ENCODE assay signal across 8 cellular contexts in the genomic region with DNA sequence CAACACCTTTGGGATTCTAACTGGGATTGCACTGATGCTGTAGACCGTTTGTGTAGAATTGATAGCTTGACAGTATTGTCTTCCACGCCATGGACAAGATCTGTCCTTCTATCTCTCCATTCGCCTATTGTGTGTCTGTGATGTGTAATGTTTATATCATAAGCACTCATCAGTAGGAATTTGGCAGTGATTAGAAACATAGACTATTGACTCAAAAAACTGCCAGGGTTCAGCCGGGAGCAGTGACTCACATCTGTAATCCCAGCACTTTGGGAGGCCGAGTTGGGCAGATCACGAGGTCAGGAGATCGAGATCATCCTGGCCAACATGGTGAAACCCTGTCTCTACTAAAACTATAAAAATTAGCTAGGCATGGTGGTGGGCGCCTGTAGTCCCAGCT. TPM values are rescaled to one million over a fixed set of nuclear protein-coding genes. Genes with fewer than 3 reads are reported as not detected.
A peak's percentile ranks its signal among the peaks of the same experiment; 100 is the strongest.
DNase-seq lines count a peak whose midpoint lies in the region; TF ChIP-seq lines count a peak whose summit lies in the region.
"Not testable (repeated sequence)": the region's sequence is repeated elsewhere in the genome, so short reads cannot be mapped to it uniquely, and the experiment has no call there.

No MANE protein-coding gene starts in this region.

- H3K9ac ChIP-seq in adipocyte (ENCODE audit: low read length); skeletal muscle satellite cell (ENCODE audit: low read depth, low read length): not testable (repeated sequence)

- H3K4me1 ChIP-seq in adipocyte (ENCODE audit: control insufficient read depth, insufficient read depth, low read length): peaks cover 23% of the 10 kb centered on the region
- peaks cover 28% of the 10 kb centered on the region for H3K4me1 ChIP-seq in skeletal muscle satellite cell (ENCODE audit: control insufficient read depth, insufficient read depth, low read length)

- not testable (repeated sequence) for H3K27ac Mint-ChIP-seq in activated CD4-positive, alpha-beta T cell treated with anti-CD3 and anti-CD28 coated beads, Interleukin-2, amount 10 ng/mL, durations not matched to agents 24 days and 14 days

- peak overlapping the region; percentile 20 for H3K4me2 ChIP-seq in skeletal muscle satellite cell (ENCODE audit: low read length)

- H3K4me3 Mint-ChIP-seq in activated CD4-positive, alpha-beta T cell treated with anti-CD3 and anti-CD28 coated beads, Interleukin-2, amount 10 ng/mL, durations not matched to agents 24 days and 14 days: peak overlapping the region; percentile 26

- H3K27me3 ChIP-seq in adipocyte (replicated peaks; ENCODE audit: control insufficient read depth, insufficient read depth, low read length); skeletal muscle satellite cell (ENCODE audit: control insufficient read depth, insufficient read depth, low read length): not testable (repeated sequence)

- H3K9me3 ChIP-seq in adipocyte (ENCODE audit: control insufficient read depth, low read length); skeletal muscle satellite cell (replicated peaks; ENCODE audit: low read length): not testable (repeated sequence)

- H3K36me3 Mint-ChIP-seq in activated CD4-positive, alpha-beta T cell treated with anti-CD3 and anti-CD28 coated beads, Interleukin-2, amount 10 ng/mL, durations not matched to agents 24 days and 14 days (ENCODE audit: low read depth): not testable (repeated sequence)

- not testable (repeated sequence) for TF ChIP-seq CTCF in AG10803 (conservative IDR thresholded peaks at IDR 0.05; ENCODE audit: low read length); epithelial cell of esophagus (IDR thresholded peaks at IDR 0.05; ENCODE audit: insufficient read depth, low read depth, low read length, missing control alignments)

- not testable (repeated sequence) for H3K27me3 Mint-ChIP-seq in activated CD4-positive, alpha-beta T cell treated with anti-CD3 and anti-CD28 coated beads, Interleukin-2, amount 10 ng/mL, durations not matched to agents 24 days and 14 days

- H3K4me3 ChIP-seq in AG10803 (ENCODE audit: low read length); adipocyte (ENCODE audit: low read length); epithelial cell of esophagus (ENCODE audit: low read length); skeletal muscle satellite cell (ENCODE audit: low read length): not testable (repeated sequence)

- not testable (repeated sequence) for H3K36me3 ChIP-seq in adipocyte (ENCODE audit: control insufficient read depth, insufficient read depth, low read length, severe bottlenecking); skeletal muscle satellite cell (ENCODE audit: insufficient read depth, low read length)

- peaks cover 46% of the 10 kb centered on the region for H3K4me1 Mint-ChIP-seq in activated CD4-positive, alpha-beta T cell treated with anti-CD3 and anti-CD28 coated beads, Interleukin-2, amount 10 ng/mL, durations not matched to agents 24 days and 14 days

- peak; percentile 85 for DNase-seq in AG10803 (ENCODE audit: low read depth)
- DNase-seq in GM04503 (ENCODE audit: low read depth): peak; percentile 66
- DNase-seq in M059J (ENCODE audit: low read depth): peak; percentile 67
- DNase-seq in activated CD4-positive, alpha-beta T cell treated with anti-CD3 and anti-CD28 coated beads, Interleukin-2, amount 10 ng/mL, durations not matched to agents 24 days and 14 days: not testable (repeated sequence)
- DNase-seq in adipocyte (ENCODE audit: low read depth): peak; percentile 49
- DNase-seq in epithelial cell of esophagus (ENCODE audit: low read depth): peak; percentile 59
- peak; percentile 32 for DNase-seq in kidney tubule cell (ENCODE audit: low spot score)

- H3K9me3 Mint-ChIP-seq in activated CD4-positive, alpha-beta T cell treated with anti-CD3 and anti-CD28 coated beads, Interleukin-2, amount 10 ng/mL, durations not matched to agents 24 days and 14 days: not testable (repeated sequence)

- intact Hi-C loops in activated CD4-positive, alpha-beta T cell treated with anti-CD3 and anti-CD28 coated beads, Interleukin-2, amount 10 ng/mL, durations not matched to agents 24 days and 14 days (cut with micrococcal nuclease): not testable (repeated sequence)

RNA-seq across cellular contexts. Expression of a gene that starts 22.6 kb away (rescaled TPM):
- total RNA-seq in M059J (2014; rRNA removed; shearing (Covaris generic)): 0.44 and 1.1 TPM in 2 replicates
- total RNA-seq in activated CD4-positive, alpha-beta T cell treated with anti-CD3 and anti-CD28 coated beads, Interleukin-2, amount 10 ng/mL, durations not matched to agents 24 days and 14 days: 21.5 and 21.6 TPM in 2 replicates
- total RNA-seq in skeletal muscle satellite cell (2012; rRNA removed): 6.3 and 7.6 TPM in 2 replicates

Comparison
In these comparisons a context has a peak if more than half of its experiments do, and no peak if none do; other contexts are left out.
1. RNA of a gene that starts 22.6 kb away (total RNA-seq): 21.5 to 21.6 TPM in activated CD4-positive, alpha-beta T cell treated with anti-CD3 and anti-CD28 coated beads, Interleukin-2, amount 10 ng/mL, durations not matched to agents 24 days and 14 days; 0.44 to 1.1 TPM in M059J; every median in the first group is over 10 times any median in the second.